In genomic region chr20:20184149-20184548, GRCh38 we compare ENCODE assay signal across 1 cellular context.
TF ChIP-seq lines count a peak whose summit lies in the region.

No MANE protein-coding gene starts in this region.

TF ChIP-seq in IMR-90, 13 proteins besides CTCF, POLR2A, EP300 and RAD21:
- peak; percentile 28; the same call in 1 of the 2 replicates for TF ChIP-seq SMC3 (IDR thresholded peaks at IDR 0.05; ENCODE audit: low read depth, low read length)
- no peak for TF ChIP-seq ELK1 (IDR thresholded peaks at IDR 0.05; ENCODE audit: borderline replicate concordance, low read depth, low read length)
- TF ChIP-seq NFE2L2 (IDR thresholded peaks at IDR 0.05; ENCODE audit: low read depth, low read length) = no peak
TF ChIP-seq in IMR-90: peak in this region for 1.
